1 cellular context compared by ENCODE assay signal in genomic region chr1:21338568-21339401, GRCh38.
TF ChIP-seq lines count a peak whose summit lies in the region.

No MANE protein-coding gene starts in this region.

TF ChIP-seq in HepG2, 621 proteins besides CTCF, POLR2A, EP300 and RAD21 (continued from another document and continues in another):
- TF ChIP-seq, protein P1, sequence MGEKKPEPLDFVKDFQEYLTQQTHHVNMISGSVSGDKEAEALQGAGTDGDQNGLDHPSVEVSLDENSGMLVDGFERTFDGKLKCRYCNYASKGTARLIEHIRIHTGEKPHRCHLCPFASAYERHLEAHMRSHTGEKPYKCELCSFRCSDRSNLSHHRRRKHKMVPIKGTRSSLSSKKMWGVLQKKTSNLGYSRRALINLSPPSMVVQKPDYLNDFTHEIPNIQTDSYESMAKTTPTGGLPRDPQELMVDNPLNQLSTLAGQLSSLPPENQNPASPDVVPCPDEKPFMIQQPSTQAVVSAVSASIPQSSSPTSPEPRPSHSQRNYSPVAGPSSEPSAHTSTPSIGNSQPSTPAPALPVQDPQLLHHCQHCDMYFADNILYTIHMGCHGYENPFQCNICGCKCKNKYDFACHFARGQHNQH (CRISPR knock-in tag; IDR thresholded peaks at IDR 0.05) = peak; percentile 84; the same call in 1 of the 2 replicates
- TF ChIP-seq FOXK2 (IDR thresholded peaks at IDR 0.05) (peak; percentile 84), ZNF703 (CRISPR knock-in tag; IDR thresholded peaks at IDR 0.05; ENCODE audit: borderline replicate concordance) (peak; percentile 27; the same call in 1 of the 2 replicates), ZNF747 (CRISPR knock-in tag; IDR thresholded peaks at IDR 0.05; ENCODE audit: borderline replicate concordance) (0 out of 2 replicates have a peak, but pooled peaks have one; percentile 17), NFIC (IDR thresholded peaks at IDR 0.05; ENCODE audit: low read length) (peak; percentile 63; the same call in 1 of the 2 replicates), XRCC5 (optimal IDR thresholded peaks at IDR 0.05; ENCODE audit: low read length) (peak; percentile 42), ZNF652 (CRISPR knock-in tag; IDR thresholded peaks at IDR 0.05; ENCODE audit: borderline replicate concordance, low read depth) (peak; percentile 70; the same call in 1 of the 2 replicates), ZNF263 (CRISPR knock-in tag; IDR thresholded peaks at IDR 0.05) (peak; percentile 76), ZNF609 (CRISPR knock-in tag; IDR thresholded peaks at IDR 0.05; ENCODE audit: borderline replicate concordance) (peak; percentile 93), ZFX (CRISPR knock-in tag; IDR thresholded peaks at IDR 0.05; ENCODE audit: low read depth) (peak; percentile 68), PLRG1 (conservative IDR thresholded peaks at IDR 0.05) (no peak), GMEB1 (CRISPR knock-in tag; IDR thresholded peaks at IDR 0.05; ENCODE audit: borderline replicate concordance) (peak; percentile 36; the same call in 1 of the 2 replicates), ZSCAN30 (CRISPR knock-in tag; IDR thresholded peaks at IDR 0.05) (no peak), REST (IDR thresholded peaks at IDR 0.05; ENCODE audit: borderline replicate concordance in 1 of 2, low read depth in 1 of 2, low read length in 2 of 2) (peak in 1 of 2 experiments; percentile 25; a peak in 2 of 4 replicates), ZNF362 (CRISPR knock-in tag; IDR thresholded peaks at IDR 0.05; ENCODE audit: borderline replicate concordance) (peak; percentile 63; the same call in 1 of the 2 replicates), FOSL1 (CRISPR knock-in tag; IDR thresholded peaks at IDR 0.05; ENCODE audit: borderline replicate concordance) (no peak), FOXA3 (CRISPR knock-in tag; IDR thresholded peaks at IDR 0.05) (peak; percentile 99), ZNF788 (CRISPR knock-in tag; IDR thresholded peaks at IDR 0.05; ENCODE audit: borderline replicate concordance) (peak; percentile 70; the same call in 1 of the 2 replicates), ZNF572 (CRISPR knock-in tag; IDR thresholded peaks at IDR 0.05) (no peak), SP5 (CRISPR knock-in tag; IDR thresholded peaks at IDR 0.05; ENCODE audit: borderline replicate concordance, low read depth) (peak; percentile 97), FLYWCH1 (CRISPR knock-in tag; IDR thresholded peaks at IDR 0.05) (no peak), RBM39 (IDR thresholded peaks at IDR 0.05; ENCODE audit: low read depth, low read length, poor library complexity, severe bottlenecking) (peak; percentile 69), SIN3A (IDR thresholded peaks at IDR 0.05; ENCODE audit: borderline replicate concordance, low read depth, low read length) (peak; percentile 78; the same call in 1 of the 2 replicates), ZBTB38 (CRISPR knock-in tag; IDR thresholded peaks at IDR 0.05) (peak; percentile 24; the same call in 1 of the 2 replicates), E2F5 (CRISPR knock-in tag; conservative IDR thresholded peaks at IDR 0.05) (no peak), TOPORS (CRISPR knock-in tag; IDR thresholded peaks at IDR 0.05) (0 out of 2 replicates have a peak, but pooled peaks have one; percentile 38), TBL1XR1 (IDR thresholded peaks at IDR 0.05; ENCODE audit: borderline replicate concordance, low read length, partially characterized antibody) (peak; percentile 89), ZNF160 (CRISPR knock-in tag; IDR thresholded peaks at IDR 0.05) (no peak; the same call in 1 of the 2 replicates)
- TF ChIP-seq, protein P2, sequence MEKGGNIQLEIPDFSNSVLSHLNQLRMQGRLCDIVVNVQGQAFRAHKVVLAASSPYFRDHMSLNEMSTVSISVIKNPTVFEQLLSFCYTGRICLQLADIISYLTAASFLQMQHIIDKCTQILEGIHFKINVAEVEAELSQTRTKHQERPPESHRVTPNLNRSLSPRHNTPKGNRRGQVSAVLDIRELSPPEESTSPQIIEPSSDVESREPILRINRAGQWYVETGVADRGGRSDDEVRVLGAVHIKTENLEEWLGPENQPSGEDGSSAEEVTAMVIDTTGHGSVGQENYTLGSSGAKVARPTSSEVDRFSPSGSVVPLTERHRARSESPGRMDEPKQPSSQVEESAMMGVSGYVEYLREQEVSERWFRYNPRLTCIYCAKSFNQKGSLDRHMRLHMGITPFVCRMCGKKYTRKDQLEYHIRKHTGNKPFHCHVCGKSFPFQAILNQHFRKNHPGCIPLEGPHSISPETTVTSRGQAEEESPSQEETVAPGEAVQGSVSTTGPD (CRISPR knock-in tag; IDR thresholded peaks at IDR 0.05) = 0 out of 2 replicates have a peak, but pooled peaks have one; percentile 19
- TF ChIP-seq, protein P3, sequence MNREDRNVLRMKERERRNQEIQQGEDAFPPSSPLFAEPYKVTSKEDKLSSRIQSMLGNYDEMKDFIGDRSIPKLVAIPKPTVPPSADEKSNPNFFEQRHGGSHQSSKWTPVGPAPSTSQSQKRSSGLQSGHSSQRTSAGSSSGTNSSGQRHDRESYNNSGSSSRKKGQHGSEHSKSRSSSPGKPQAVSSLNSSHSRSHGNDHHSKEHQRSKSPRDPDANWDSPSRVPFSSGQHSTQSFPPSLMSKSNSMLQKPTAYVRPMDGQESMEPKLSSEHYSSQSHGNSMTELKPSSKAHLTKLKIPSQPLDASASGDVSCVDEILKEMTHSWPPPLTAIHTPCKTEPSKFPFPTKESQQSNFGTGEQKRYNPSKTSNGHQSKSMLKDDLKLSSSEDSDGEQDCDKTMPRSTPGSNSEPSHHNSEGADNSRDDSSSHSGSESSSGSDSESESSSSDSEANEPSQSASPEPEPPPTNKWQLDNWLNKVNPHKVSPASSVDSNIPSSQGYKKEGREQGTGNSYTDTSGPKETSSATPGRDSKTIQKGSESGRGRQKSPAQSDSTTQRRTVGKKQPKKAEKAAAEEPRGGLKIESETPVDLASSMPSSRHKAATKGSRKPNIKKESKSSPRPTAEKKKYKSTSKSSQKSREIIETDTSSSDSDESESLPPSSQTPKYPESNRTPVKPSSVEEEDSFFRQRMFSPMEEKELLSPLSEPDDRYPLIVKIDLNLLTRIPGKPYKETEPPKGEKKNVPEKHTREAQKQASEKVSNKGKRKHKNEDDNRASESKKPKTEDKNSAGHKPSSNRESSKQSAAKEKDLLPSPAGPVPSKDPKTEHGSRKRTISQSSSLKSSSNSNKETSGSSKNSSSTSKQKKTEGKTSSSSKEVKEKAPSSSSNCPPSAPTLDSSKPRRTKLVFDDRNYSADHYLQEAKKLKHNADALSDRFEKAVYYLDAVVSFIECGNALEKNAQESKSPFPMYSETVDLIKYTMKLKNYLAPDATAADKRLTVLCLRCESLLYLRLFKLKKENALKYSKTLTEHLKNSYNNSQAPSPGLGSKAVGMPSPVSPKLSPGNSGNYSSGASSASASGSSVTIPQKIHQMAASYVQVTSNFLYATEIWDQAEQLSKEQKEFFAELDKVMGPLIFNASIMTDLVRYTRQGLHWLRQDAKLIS (CRISPR knock-in tag; IDR thresholded peaks at IDR 0.05) = no peak
- TF ChIP-seq, protein P4, sequence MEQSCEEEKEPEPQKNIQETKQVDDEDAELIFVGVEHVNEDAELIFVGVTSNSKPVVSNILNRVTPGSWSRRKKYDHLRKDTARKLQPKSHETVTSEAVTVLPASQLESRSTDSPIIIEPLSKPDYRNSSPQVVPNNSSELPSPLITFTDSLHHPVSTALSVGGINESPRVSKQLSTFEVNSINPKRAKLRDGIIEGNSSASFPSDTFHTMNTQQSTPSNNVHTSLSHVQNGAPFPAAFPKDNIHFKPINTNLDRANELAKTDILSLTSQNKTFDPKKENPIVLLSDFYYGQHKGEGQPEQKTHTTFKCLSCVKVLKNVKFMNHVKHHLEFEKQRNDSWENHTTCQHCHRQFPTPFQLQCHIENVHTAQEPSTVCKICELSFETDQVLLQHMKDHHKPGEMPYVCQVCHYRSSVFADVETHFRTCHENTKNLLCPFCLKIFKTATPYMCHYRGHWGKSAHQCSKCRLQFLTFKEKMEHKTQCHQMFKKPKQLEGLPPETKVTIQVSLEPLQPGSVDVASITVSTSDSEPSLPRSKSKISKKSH (CRISPR knock-in tag; IDR thresholded peaks at IDR 0.05; ENCODE audit: borderline replicate concordance) = no peak; the same call in 1 of the 2 replicates
- TF ChIP-seq, protein P5, sequence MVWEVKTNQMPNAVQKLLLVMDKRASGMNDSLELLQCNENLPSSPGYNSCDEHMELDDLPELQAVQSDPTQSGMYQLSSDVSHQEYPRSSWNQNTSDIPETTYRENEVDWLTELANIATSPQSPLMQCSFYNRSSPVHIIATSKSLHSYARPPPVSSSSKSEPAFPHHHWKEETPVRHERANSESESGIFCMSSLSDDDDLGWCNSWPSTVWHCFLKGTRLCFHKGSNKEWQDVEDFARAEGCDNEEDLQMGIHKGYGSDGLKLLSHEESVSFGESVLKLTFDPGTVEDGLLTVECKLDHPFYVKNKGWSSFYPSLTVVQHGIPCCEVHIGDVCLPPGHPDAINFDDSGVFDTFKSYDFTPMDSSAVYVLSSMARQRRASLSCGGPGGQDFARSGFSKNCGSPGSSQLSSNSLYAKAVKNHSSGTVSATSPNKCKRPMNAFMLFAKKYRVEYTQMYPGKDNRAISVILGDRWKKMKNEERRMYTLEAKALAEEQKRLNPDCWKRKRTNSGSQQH (CRISPR knock-in tag; IDR thresholded peaks at IDR 0.05; ENCODE audit: low read depth) = peak; percentile 43; the same call in 1 of the 2 replicates
